12 cellular contexts compared by ENCODE assay signal in the genomic region with DNA sequence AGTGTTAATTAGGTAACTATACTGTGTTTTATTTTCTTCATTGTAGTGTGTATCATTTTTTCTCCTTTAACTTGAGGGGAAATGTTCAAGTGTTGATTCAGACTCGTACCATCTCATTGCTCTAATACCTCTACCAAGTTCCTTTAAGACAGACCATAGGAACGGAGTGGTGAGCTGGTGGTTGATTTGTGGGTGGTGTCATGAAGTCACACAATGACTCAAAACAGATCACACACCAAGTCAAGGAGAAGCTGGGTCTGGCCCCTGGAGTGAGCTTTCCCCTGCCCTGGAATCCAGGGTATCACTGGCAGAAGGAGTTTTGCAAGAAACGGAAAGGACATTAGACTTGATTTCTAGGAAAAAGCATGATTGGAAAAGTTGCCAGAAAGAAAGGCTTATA.
DNase-seq lines count a peak whose midpoint lies in the region; ATAC-seq and TF ChIP-seq lines count a peak whose summit lies in the region.
"Had no signal": no experiment of that assay in that cellular context is flagged by ENCODE, and none has a peak within 500 bp of the region (broad histone marks: within the 10 kb centered on the region; RNA-seq: fewer than 3 reads in every experiment).

No MANE protein-coding gene starts in this region.

- TF ChIP-seq CTCF in endodermal cell (conservative IDR thresholded peaks at IDR 0.05): no peak

- H3K4me1 ChIP-seq in endodermal cell (ENCODE audit: control insufficient read depth, insufficient read depth, low read length): peaks cover 3% of the 10 kb centered on the region

- WGBS in endodermal cell (ENCODE audit: insufficient coverage in 1 of 2, insufficient read length in 1 of 2), 2 experiments: 86 to 90% methylated on average over 1 of the region's 3 CpGs

- intact Hi-C loops in sciatic nerve (cut with DNase I): no loop called here

- peaks cover 2% of the 10 kb centered on the region for H3K27me3 Mint-ChIP-seq in activated CD8-positive, alpha-beta memory T cell treated with anti-CD3 and anti-CD28 coated beads, Interleukin-2, amount 10 ng/mL, durations not matched to agents 7 days and 5 days
- H3K27me3 Mint-ChIP-seq in endodermal cell (ENCODE audit: insufficient read depth): no peaks in the 10 kb centered on the region

- H3K27ac Mint-ChIP-seq in activated CD8-positive, alpha-beta memory T cell treated with anti-CD3 and anti-CD28 coated beads, Interleukin-2, amount 10 ng/mL, durations not matched to agents 7 days and 5 days: peak overlapping the region; percentile 85
- no peak overlapping the region for H3K27ac Mint-ChIP-seq in endodermal cell
- H3K27ac Mint-ChIP-seq: WTC11 had no signal

- H3K9me3 ChIP-seq in endodermal cell (ENCODE audit: control insufficient read depth, low read length): no peaks in the 10 kb centered on the region

- ATAC-seq in activated CD8-positive, alpha-beta memory T cell treated with anti-CD3 and anti-CD28 coated beads, Interleukin-2, amount 10 ng/mL, durations not matched to agents 7 days and 5 days: peak; percentile 71
- ATAC-seq in sciatic nerve: peak; percentile 78
- ATAC-seq: naive thymus-derived CD4-positive, alpha-beta T cell; WTC11 had no signal

- peaks cover 9% of the 10 kb centered on the region for H3K36me3 Mint-ChIP-seq in activated CD8-positive, alpha-beta memory T cell treated with anti-CD3 and anti-CD28 coated beads, Interleukin-2, amount 10 ng/mL, durations not matched to agents 7 days and 5 days
- peaks cover 4% of the 10 kb centered on the region for H3K36me3 Mint-ChIP-seq in endodermal cell (ENCODE audit: low read depth)
- H3K36me3 Mint-ChIP-seq: WTC11 had no signal

- peaks cover 55% of the 10 kb centered on the region for H3K4me1 Mint-ChIP-seq in activated CD8-positive, alpha-beta memory T cell treated with anti-CD3 and anti-CD28 coated beads, Interleukin-2, amount 10 ng/mL, durations not matched to agents 7 days and 5 days
- H3K4me1 Mint-ChIP-seq in endodermal cell: peaks cover 20% of the 10 kb centered on the region

- H3K27me3 ChIP-seq in endodermal cell (ENCODE audit: control insufficient read depth, insufficient read depth, low read length, poor library complexity, severe bottlenecking): no peaks in the 10 kb centered on the region

- no peaks in the 10 kb centered on the region for H3K9me3 Mint-ChIP-seq in activated CD8-positive, alpha-beta memory T cell treated with anti-CD3 and anti-CD28 coated beads, Interleukin-2, amount 10 ng/mL, durations not matched to agents 7 days and 5 days (ENCODE audit: low read depth)
- peaks cover 4% of the 10 kb centered on the region for H3K9me3 Mint-ChIP-seq in endodermal cell

- no peak overlapping the region for H3K27ac ChIP-seq in endodermal cell (ENCODE audit: low read depth, low read length)

- peak overlapping the region; percentile 15 for H3K4me3 ChIP-seq in endodermal cell (ENCODE audit: low read length)

- H3K9ac ChIP-seq in endodermal cell (ENCODE audit: extremely low read depth, low read length, poor library complexity, severe bottlenecking): no peak overlapping the region

- peak; percentile 95 for DNase-seq in activated CD8-positive, alpha-beta memory T cell treated with anti-CD3 and anti-CD28 coated beads, Interleukin-2, amount 10 ng/mL, durations not matched to agents 7 days and 5 days
- DNase-seq in activated CD8-positive, alpha-beta memory T cell treated with anti-CD3 and anti-CD28 coated beads, Interleukin-2, amount 50 U/mL, for 4 hours: no peak
- peak; percentile 17 for DNase-seq in MV-4-11 (lab: John Stamatoyannopoulos, UW)
- no peak for DNase-seq in endodermal cell
- DNase-seq in sciatic nerve (ENCODE audit: low spot score): no peak
- DNase-seq in DMS 273 (lab: John Stamatoyannopoulos, UW; ENCODE audit: unreplicated experiment): no peak
- no peak for DNase-seq in NCI-H1694 treated with DMSO at 0.1 percent for 48 hours (lab: John Stamatoyannopoulos, UW)
- DNase-seq in NCI-H2081 treated with DMSO at 0.1 percent for 48 hours (lab: John Stamatoyannopoulos, UW): no peak
- DNase-seq: DMS79, NCI-H748 treated with DMSO at 0.1 percent for 48 hours had no signal

- H3K4me3 Mint-ChIP-seq in activated CD8-positive, alpha-beta memory T cell treated with anti-CD3 and anti-CD28 coated beads, Interleukin-2, amount 10 ng/mL, durations not matched to agents 7 days and 5 days: peak overlapping the region; percentile 37
- no peak overlapping the region for H3K4me3 Mint-ChIP-seq in endodermal cell
- H3K4me3 Mint-ChIP-seq: WTC11 had no signal

- H3K36me3 ChIP-seq in endodermal cell (ENCODE audit: control insufficient read depth, insufficient read depth, low read length): no peaks in the 10 kb centered on the region

- CTCF ChIA-PET in activated CD8-positive, alpha-beta memory T cell treated with anti-CD3 and anti-CD28 coated beads, Interleukin-2, amount 10 ng/mL, durations not matched to agents 7 days and 5 days (lab: Charles Lee): interaction anchor here (0.8 to 8.7 kb wide), 6 partner anchors 16 to 111 kb away, joined by 3 to 254 read pairs (median 3); no protein-coding TSS in a partner anchor

Comparison
In these comparisons a context has a peak if more than half of its experiments do, and no peak if none do; other contexts are left out.
1. DNase-seq: peak in activated CD8-positive, alpha-beta memory T cell treated with anti-CD3 and anti-CD28 coated beads, Interleukin-2, amount 10 ng/mL, durations not matched to agents 7 days and 5 days (single experiment) and MV-4-11 (single experiment); none in activated CD8-positive, alpha-beta memory T cell treated with anti-CD3 and anti-CD28 coated beads, Interleukin-2, amount 50 U/mL, for 4 hours (single experiment), endodermal cell (single experiment), sciatic nerve (single experiment), DMS 273 (single experiment), NCI-H1694 treated with DMSO at 0.1 percent for 48 hours (single experiment) and NCI-H2081 treated with DMSO at 0.1 percent for 48 hours (single experiment).